25 cellular contexts compared by ENCODE assay signal in genomic region chr22:25156736-25157135, GRCh38. TPM values are rescaled to one million over a fixed set of nuclear protein-coding genes. Genes with fewer than 3 reads are reported as not detected.
DNase-seq lines count a peak whose midpoint lies in the region; ATAC-seq and TF ChIP-seq lines count a peak whose summit lies in the region.
"Had no signal": no experiment of that assay in that cellular context is flagged by ENCODE, and none has a peak within 500 bp of the region (broad histone marks: within the 10 kb centered on the region; RNA-seq: fewer than 3 reads in every experiment).

No MANE protein-coding gene starts in this region.

- POLR2A ChIA-PET in RWPE1 (lab: Yijun Ruan, JAX; ENCODE audit: low non-redundant PET), result no interaction called here

- no peaks in the 10 kb centered on the region for H3K9me2 ChIP-seq in GM23338 (ENCODE audit: insufficient read depth)

- H3K9me3 Mint-ChIP-seq in brain (no peaks in the 10 kb centered on the region), GM23338 (no peaks in the 10 kb centered on the region; the same call in 2 of the 3 replicates)
- H3K9me3 Mint-ChIP-seq: CD4-positive, alpha-beta memory T cell had no signal

- H3K36me3 Mint-ChIP-seq in brain, result no peaks in the 10 kb centered on the region
- H3K36me3 Mint-ChIP-seq in GM23338 (ENCODE audit: low read depth), result no peaks in the 10 kb centered on the region
- H3K36me3 Mint-ChIP-seq: CD4-positive, alpha-beta memory T cell had no signal

- TF ChIP-seq CTCF in RWPE1 (conservative IDR thresholded peaks at IDR 0.05; ENCODE audit: low read depth) (no peak), brain (conservative IDR thresholded peaks at IDR 0.05) (no peak), GM23338 (conservative IDR thresholded peaks at IDR 0.05; ENCODE audit: low read depth in 2 of 2) (no peak), uterus (IDR thresholded peaks at IDR 0.05) (no peak)

- H3K4me1 Mint-ChIP-seq in brain (peaks cover 40% of the 10 kb centered on the region), GM23338 (peaks cover 11% of the 10 kb centered on the region)

- H3K79me2 ChIP-seq in GM23338 (replicated peaks; ENCODE audit: insufficient read depth), result no peaks in the 10 kb centered on the region

- H3K4me3 ChIP-seq in GM23338 (no peak overlapping the region), uterus (no peak overlapping the region)
- H3K4me3 ChIP-seq: K562, MG63, PC-9 had no signal

- intact Hi-C loops in left ventricle myocardium superior (cut with micrococcal nuclease), result no loop called here
- intact Hi-C loops in uterus (cut with DNase I; ENCODE audit: low total_unique reads), result no loop called here

- no peak for DNase-seq in RWPE1 (ENCODE audit: low spot score)
- no peak for DNase-seq in left ventricle myocardium superior
- peak; percentile 43 for DNase-seq in putamen (ENCODE audit: low spot score)
- DNase-seq in GM23338 (ENCODE audit: low spot score), result no peak
- no peak for DNase-seq in uterus
- DNase-seq in left lobe of liver (ENCODE audit: low spot score), result no peak
- DNase-seq: C1 segment of cervical spinal cord; CD4-positive, alpha-beta memory T cell; COR-L47; DMS53; GOT3; HCEC 1CT; MG63; NCI-H2029; NCI-H446 treated with DMSO at 0.1 percent for 48 hours; NCI-H526 treated with DMSO at 0.1 percent for 48 hours; PC-9; SHP77 treated with DMSO at 0.1 percent for 48 hours had no signal

- CTCF ChIA-PET in RWPE1 (lab: Yijun Ruan, JAX), result no interaction called here

- H3K27me3 Mint-ChIP-seq in brain (no peaks in the 10 kb centered on the region), GM23338 (ENCODE audit: insufficient read depth, low read depth, poor library complexity) (peaks cover 2% of the 10 kb centered on the region)
- H3K27me3 Mint-ChIP-seq: CD4-positive, alpha-beta memory T cell had no signal

- peak overlapping the region in 3 of 5 experiments; percentile 15 to 79 (median 69) for H3K27ac Mint-ChIP-seq in brain
- H3K27ac Mint-ChIP-seq in GM23338, result no peak overlapping the region

- H3K4me2 ChIP-seq in GM23338, result no peak overlapping the region
- H3K4me2 ChIP-seq: PC-9 had no signal

- H2AFZ ChIP-seq in GM23338, result no peak overlapping the region
- H2AFZ ChIP-seq: PC-9 had no signal

- H4K20me1 ChIP-seq in GM23338 (replicated peaks; ENCODE audit: insufficient read depth), result peaks cover 4% of the 10 kb centered on the region; the same call in 1 of the 2 replicates

- H3K27ac ChIP-seq in RWPE1, result peak overlapping the region; percentile 49; the same call in 1 of the 2 replicates
- H3K27ac ChIP-seq in GM23338 (ENCODE audit: low read depth), result no peak overlapping the region
- H3K27ac ChIP-seq in uterus, result no peak overlapping the region
- H3K27ac ChIP-seq: PC-9 had no signal

- H3K4me3 Mint-ChIP-seq in brain, result peak overlapping the region in 1 of 5 experiments; percentile 3
- no peak overlapping the region for H3K4me3 Mint-ChIP-seq in GM23338
- H3K4me3 Mint-ChIP-seq: CD4-positive, alpha-beta memory T cell had no signal

- ATAC-seq in left ventricle myocardium superior (peak; percentile 40), GM23338 (no peak), left lobe of liver (no peak)
- ATAC-seq: K562 had no signal

- H3K27me3 ChIP-seq in GM23338 (ENCODE audit: insufficient read depth) (no peaks in the 10 kb centered on the region), uterus (no peaks in the 10 kb centered on the region)
- H3K27me3 ChIP-seq: MG63 had no signal

- H3K9me3 ChIP-seq in uterus, result no peaks in the 10 kb centered on the region
- H3K9me3 ChIP-seq: MG63 had no signal

- H3K4me1 ChIP-seq in GM23338 (ENCODE audit: insufficient read depth), result no peaks in the 10 kb centered on the region
- H3K4me1 ChIP-seq in uterus, result no peaks in the 10 kb centered on the region

- H3F3A ChIP-seq in GM23338 (replicated peaks; ENCODE audit: low read depth), result 0 out of 2 replicates have a peak, but pooled peaks cover 2% of the 10 kb centered on the region

- TF ChIP-seq POLR2A in uterus (IDR thresholded peaks at IDR 0.05), result no peak

- no peaks in the 10 kb centered on the region for H3K36me3 ChIP-seq in GM23338 (ENCODE audit: insufficient read depth)
- no peaks in the 10 kb centered on the region for H3K36me3 ChIP-seq in uterus
- H3K36me3 ChIP-seq: MG63 had no signal

TF ChIP-seq in GM23338, 12 proteins besides CTCF, POLR2A, EP300 and RAD21:
- TF ChIP-seq, protein P1, sequence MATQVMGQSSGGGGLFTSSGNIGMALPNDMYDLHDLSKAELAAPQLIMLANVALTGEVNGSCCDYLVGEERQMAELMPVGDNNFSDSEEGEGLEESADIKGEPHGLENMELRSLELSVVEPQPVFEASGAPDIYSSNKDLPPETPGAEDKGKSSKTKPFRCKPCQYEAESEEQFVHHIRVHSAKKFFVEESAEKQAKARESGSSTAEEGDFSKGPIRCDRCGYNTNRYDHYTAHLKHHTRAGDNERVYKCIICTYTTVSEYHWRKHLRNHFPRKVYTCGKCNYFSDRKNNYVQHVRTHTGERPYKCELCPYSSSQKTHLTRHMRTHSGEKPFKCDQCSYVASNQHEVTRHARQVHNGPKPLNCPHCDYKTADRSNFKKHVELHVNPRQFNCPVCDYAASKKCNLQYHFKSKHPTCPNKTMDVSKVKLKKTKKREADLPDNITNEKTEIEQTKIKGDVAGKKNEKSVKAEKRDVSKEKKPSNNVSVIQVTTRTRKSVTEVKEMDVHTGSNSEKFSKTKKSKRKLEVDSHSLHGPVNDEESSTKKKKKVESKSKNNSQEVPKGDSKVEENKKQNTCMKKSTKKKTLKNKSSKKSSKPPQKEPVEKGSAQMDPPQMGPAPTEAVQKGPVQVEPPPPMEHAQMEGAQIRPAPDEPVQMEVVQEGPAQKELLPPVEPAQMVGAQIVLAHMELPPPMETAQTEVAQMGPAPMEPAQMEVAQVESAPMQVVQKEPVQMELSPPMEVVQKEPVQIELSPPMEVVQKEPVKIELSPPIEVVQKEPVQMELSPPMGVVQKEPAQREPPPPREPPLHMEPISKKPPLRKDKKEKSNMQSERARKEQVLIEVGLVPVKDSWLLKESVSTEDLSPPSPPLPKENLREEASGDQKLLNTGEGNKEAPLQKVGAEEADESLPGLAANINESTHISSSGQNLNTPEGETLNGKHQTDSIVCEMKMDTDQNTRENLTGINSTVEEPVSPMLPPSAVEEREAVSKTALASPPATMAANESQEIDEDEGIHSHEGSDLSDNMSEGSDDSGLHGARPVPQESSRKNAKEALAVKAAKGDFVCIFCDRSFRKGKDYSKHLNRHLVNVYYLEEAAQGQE (IDR thresholded peaks at IDR 0.05; ENCODE audit: unreplicated experiment), result no peak
- no peak for TF ChIP-seq STAT1 (IDR thresholded peaks at IDR 0.05; ENCODE audit: unreplicated experiment)
- TF ChIP-seq ETS1 (IDR thresholded peaks at IDR 0.05), result no peak
- TF ChIP-seq NANOG (IDR thresholded peaks at IDR 0.05; ENCODE audit: borderline replicate concordance), result no peak
- no peak for TF ChIP-seq POLR2AphosphoS5 (IDR thresholded peaks at IDR 0.05; ENCODE audit: low read depth)
- TF ChIP-seq ZNF114 (CRISPR knock-in tag; IDR thresholded peaks at IDR 0.05), result no peak
- TF ChIP-seq EZH2 (IDR thresholded peaks at IDR 0.05; ENCODE audit: low read depth, unreplicated experiment), result no peak
- no peak for TF ChIP-seq ZNF331 (CRISPR knock-in tag; IDR thresholded peaks at IDR 0.05; ENCODE audit: low read depth)
- TF ChIP-seq JUNB (IDR thresholded peaks at IDR 0.05; ENCODE audit: unreplicated experiment), result no peak
- no peak for TF ChIP-seq EZH2phosphoT487 (IDR thresholded peaks at IDR 0.05; ENCODE audit: unreplicated experiment)

RNA-seq across cellular contexts. Expression of gene CRYBB3, which starts 42.9 kb away (rescaled TPM):
- not detected for polyA plus RNA-seq in brain (ENCODE audit: insufficient read depth, low read depth, low replicate concordance)
- total RNA-seq in left ventricle myocardium superior, result not detected
- total RNA-seq in GM23338 (2014; rRNA removed; shearing (Covaris generic)), result 0.28 TPM in 1 of 2 replicates, not detected in the other
- polyA plus RNA-seq in GM23338 (2016; fragmentation: Nextera tagmentation; extraction: Ambion mirVana), result 0.52 TPM in 1 of 2 replicates, not detected in the other
- total RNA-seq in uterus, result not detected
- total RNA-seq in left lobe of liver, result 0.91 TPM
- total RNA-seq: A673; CD4-positive, alpha-beta memory T cell; Daoy; G401; K562; LHCN-M2; RPMI7951 had no signal
- polyA plus RNA-seq: CD4-positive, alpha-beta memory T cell; K562 had no signal
